Comparison of ENCODE assay signal across 8 cellular contexts in genomic region chr4:52861879-52862604, GRCh38. TPM values are rescaled to one million over a fixed set of nuclear protein-coding genes. Genes with fewer than 3 reads are reported as not detected.
DNase-seq lines count a peak whose midpoint lies in the region; ATAC-seq and TF ChIP-seq lines count a peak whose summit lies in the region.

TSS of gene RASL11B (plus strand) at chr4:52862317. CDS start at chr4:52862508, 191 bp downstream.

- H3K9me3 ChIP-seq in AG04450 (ENCODE audit: control insufficient read depth, insufficient read depth, low read length) (peaks cover 7% of the 10 kb centered on the region; the same call in 1 of the 2 replicates), duodenal mucosa (ENCODE audit: control insufficient read depth in 1 of 2, low read length in 2 of 2) (peaks cover 0 to 6% of the 10 kb centered on the region in 2 donors), lung (ENCODE audit: control insufficient read depth in 2 of 2, insufficient read depth in 1 of 2, low read length in 1 of 2) (peaks cover 0 to 4% of the 10 kb centered on the region in 2 donors)

- H3K27me3 ChIP-seq in AG04450 (ENCODE audit: control insufficient read depth, insufficient read depth, low read length): peaks cover 31% of the 10 kb centered on the region
- peaks cover 4 to 26% of the 10 kb centered on the region in 2 donors for H3K27me3 ChIP-seq in duodenal mucosa (ENCODE audit: control insufficient read depth in 1 of 2, insufficient read depth in 2 of 2, low read length in 2 of 2)
- H3K27me3 ChIP-seq in lung (ENCODE audit: control insufficient read depth, insufficient read depth): no peaks in the 10 kb centered on the region

- POLR2A ChIA-PET in AG04450 (lab: Yijun Ruan, JAX): interaction anchor here (1.0 to 1.4 kb wide), 2 partner anchors 37 kb away, joined by 4 to 7 read pairs; no protein-coding TSS in a partner anchor
- POLR2A ChIA-PET in activated CD4-positive, alpha-beta memory T cell treated with anti-CD3 and anti-CD28 coated beads for 36 hours (lab: Charles Lee): no interaction called here

- ATAC-seq in GM18873 (IDR thresholded peaks at IDR 0.05; ENCODE audit: low FRiP score, unreplicated experiment): peak; percentile 93
- ATAC-seq in HG03135 (IDR thresholded peaks at IDR 0.05; ENCODE audit: unreplicated experiment): peak; percentile 99
- ATAC-seq in lung (ENCODE audit: insufficient read depth, low FRiP score): peak; percentile 98

- no peak within 1 kb of the TSS for H3K27ac Mint-ChIP-seq in activated CD4-positive, alpha-beta memory T cell treated with anti-CD3 and anti-CD28 coated beads for 36 hours

- H3K4me3 ChIP-seq in AG04450 (ENCODE audit: low read depth, low read length) (peak within 1 kb of the TSS; percentile 75), duodenal mucosa (ENCODE audit: low read depth in 1 of 2, low read length in 2 of 2) (peak within 1 kb of the TSS; percentile 71 to 75), lung (peak within 1 kb of the TSS; percentile 69)

- 0 to 1% methylated on average over 81 to 93 of the region's 93 CpGs for WGBS in lung, 2 donors

- H3K27ac ChIP-seq in AG04450 (ENCODE audit: low read depth, low read length): no peak within 1 kb of the TSS
- H3K27ac ChIP-seq in duodenal mucosa (ENCODE audit: low read depth, low read length): no peak within 1 kb of the TSS
- H3K27ac ChIP-seq in lung (ENCODE audit: low read depth in 1 of 2, low read length in 1 of 2): peak within 1 kb of the TSS; percentile 47 to 56

- TF ChIP-seq CTCF in AG04450 (IDR thresholded peaks at IDR 0.05; ENCODE audit: low read depth, low read length): no peak
- no peak for TF ChIP-seq CTCF in lung (IDR thresholded peaks at IDR 0.05; ENCODE audit: control extremely low read depth, extremely low read depth)

- H3K9me3 Mint-ChIP-seq in activated CD4-positive, alpha-beta memory T cell treated with anti-CD3 and anti-CD28 coated beads for 36 hours: peaks cover 10% of the 10 kb centered on the region

- CTCF ChIA-PET in AG04450 (lab: Charles Lee): interaction anchor here (0.6 to 1.1 kb wide), 2 partner anchors 121 to 631 kb away, joined by 3 read pairs; no protein-coding TSS in a partner anchor
- CTCF ChIA-PET in activated CD4-positive, alpha-beta memory T cell treated with anti-CD3 and anti-CD28 coated beads for 36 hours (lab: Charles Lee): interaction anchor here (1.0 kb wide), 1 partner anchor 317 kb away, joined by 3 read pairs; no protein-coding TSS in a partner anchor

- H3K4me1 ChIP-seq in duodenal mucosa (ENCODE audit: control insufficient read depth in 1 of 2, insufficient read depth in 2 of 2, low read length in 2 of 2) (peaks cover 5 to 9% of the 10 kb centered on the region in 2 donors), lung (ENCODE audit: control insufficient read depth in 2 of 2, insufficient read depth in 2 of 2, low read length in 2 of 2) (peaks cover 6 to 13% of the 10 kb centered on the region in 2 donors)

- peak within 1 kb of the TSS; percentile 64 for H3K4me3 Mint-ChIP-seq in activated CD4-positive, alpha-beta memory T cell treated with anti-CD3 and anti-CD28 coated beads for 36 hours

- H3K36me3 ChIP-seq in duodenal mucosa (ENCODE audit: control insufficient read depth in 1 of 2, insufficient read depth in 2 of 2, low read length in 2 of 2) (no peaks in the 10 kb centered on the region), lung (ENCODE audit: control insufficient read depth in 2 of 2, insufficient read depth in 2 of 2, low read length in 2 of 2) (no peaks in the 10 kb centered on the region)

- no peak for DNase-seq in AG04450 (ENCODE audit: low read depth, low spot score)
- peak; percentile 44 for DNase-seq in NCI-H345 treated with DMSO at 0.1 percent for 48 hours (lab: John Stamatoyannopoulos, UW; ENCODE audit: unreplicated experiment)
- peak; percentile 88 for DNase-seq in activated CD4-positive, alpha-beta memory T cell treated with anti-CD3 and anti-CD28 coated beads for 36 hours
- DNase-seq in lung (ENCODE audit: low spot score): peak; percentile 75
- DNase-seq in stimulated activated CD4-positive, alpha-beta T cell treated with anti-CD3 and anti-CD28 coated beads, Interleukin-4, amount 100 ng/mL, for 48 hours (ENCODE audit: low read depth in 2 of 2): peak; percentile 79 to 82

- peak within 1 kb of the TSS; percentile 5 to 58 for H3K9ac ChIP-seq in duodenal mucosa (ENCODE audit: low read depth in 1 of 2, low read length in 2 of 2)

- peaks cover 5% of the 10 kb centered on the region for H3K4me1 Mint-ChIP-seq in activated CD4-positive, alpha-beta memory T cell treated with anti-CD3 and anti-CD28 coated beads for 36 hours (ENCODE audit: low read depth)

- intact Hi-C loops in activated CD4-positive, alpha-beta memory T cell treated with anti-CD3 and anti-CD28 coated beads for 36 hours (cut with micrococcal nuclease): loop anchor here (5.0 kb wide), 2 partner anchors 40 to 150 kb away; no protein-coding TSS in a partner anchor

- no peaks in the 10 kb centered on the region for H3K36me3 Mint-ChIP-seq in activated CD4-positive, alpha-beta memory T cell treated with anti-CD3 and anti-CD28 coated beads for 36 hours

- peaks cover 36% of the 10 kb centered on the region for H3K27me3 Mint-ChIP-seq in activated CD4-positive, alpha-beta memory T cell treated with anti-CD3 and anti-CD28 coated beads for 36 hours

RNA-seq across cellular contexts. Expression of gene RASL11B, which starts in this region (rescaled TPM):
- polyA plus RNA-seq in AG04450 (2011; rRNA removed) (4.1 and 4.3 TPM in 2 replicates), lung (1 to 10 TPM; 1.3 to 2.0 TPM)
- polyA minus RNA-seq in AG04450 (2011; rRNA and poly(A)+ RNA removed): 3.4 and 3.6 TPM in 2 replicates
- under 1 TPM; 0.29 to 0.40 TPM for total RNA-seq in activated CD4-positive, alpha-beta memory T cell treated with anti-CD3 and anti-CD28 coated beads for 36 hours
- 1 to 10 TPM; 1.0 to 5.7 TPM for total RNA-seq in lung

Comparison
In these comparisons a context has a peak if more than half of its experiments do, and no peak if none do; other contexts are left out.
1. Peak in DNase-seq in activated CD4-positive, alpha-beta memory T cell treated with anti-CD3 and anti-CD28 coated beads for 36 hours; RNA of the gene not detected or under 1 TPM.
2. H3K27ac ChIP-seq: peak in lung (2 of 2); none in AG04450 (single experiment) and duodenal mucosa (single experiment).
3. Peak in every context shown above with its lines, with median percentiles within 50 percentile points of each other: H3K4me3 ChIP-seq and ATAC-seq.